Comparison of ENCODE assay signal across 17 cellular contexts in genomic region chr13:25988655-25989054, GRCh38.
"Had no signal": no experiment of that assay in that cellular context is flagged by ENCODE, and none has a peak within 500 bp of the region (broad histone marks: within the 10 kb centered on the region; RNA-seq: fewer than 3 reads in every experiment).

No MANE protein-coding gene starts in this region.

- H3K4me1 ChIP-seq: lower lobe of right lung, parathyroid adenoma had no signal

- H3K4me1 Mint-ChIP-seq: activated B cell treated with CpG ODN at 0.5 μM for 24 hours had no signal

- H3K9me3 ChIP-seq: lower lobe of right lung had no signal

- ATAC-seq: activated naive CD4-positive, alpha-beta T cell treated with anti-CD3 and anti-CD28 coated beads, Interleukin-2, amount 50 U/mL, for 72 hours; activated T-cell treated with anti-CD3 and anti-CD28 coated beads, Interleukin-2, amount 50 U/mL, for 72 hours; esophagus mucosa; left colon; lower lobe of right lung had no signal

- H3K27me3 Mint-ChIP-seq: activated B cell treated with CpG ODN at 0.5 μM for 24 hours, type B pancreatic cell had no signal

- H3K4me3 ChIP-seq: lower lobe of right lung, skin epidermis had no signal

- H3K27ac Mint-ChIP-seq: activated B cell treated with CpG ODN at 0.5 μM for 24 hours; activated naive CD4-positive, alpha-beta T cell treated with anti-CD3 and anti-CD28 coated beads, Interleukin-2, amount 50 U/mL, for 72 hours; activated T-cell treated with anti-CD3 and anti-CD28 coated beads, Interleukin-2, amount 50 U/mL, for 72 hours; type B pancreatic cell had no signal

- H3K36me3 ChIP-seq: lower lobe of right lung had no signal

- H3K27ac ChIP-seq: lower lobe of right lung, parathyroid adenoma, skin epidermis had no signal

- DNase-seq: activated B cell treated with CpG ODN at 0.5 μM for 24 hours; activated CD4-positive, alpha-beta T cell treated with anti-CD3 and anti-CD28 coated beads for 48 hours; activated CD8-positive, alpha-beta memory T cell treated with anti-CD3 and anti-CD28 coated beads, Interleukin-2, amount 50 U/mL, for 48 hours; activated gamma-delta T cell; activated T-cell treated with anti-CD3 and anti-CD28 coated beads, Interleukin-2, amount 50 U/mL, for 72 hours; amygdala; left colon; lower lobe of right lung; midbrain; stimulated activated CD4-positive, alpha-beta T cell treated with anti-CD3 and anti-CD28 coated beads, Interleukin-4, amount 100 ng/mL, for 24 hours; stimulated activated naive CD4-positive, alpha-beta T cell; T-helper 2 cell had no signal

- H3K9ac ChIP-seq: parathyroid adenoma had no signal

- H3K4me3 Mint-ChIP-seq: activated B cell treated with CpG ODN at 0.5 μM for 24 hours; activated T-cell treated with anti-CD3 and anti-CD28 coated beads, Interleukin-2, amount 50 U/mL, for 72 hours; type B pancreatic cell had no signal
